22 cellular contexts compared by ENCODE assay signal in genomic region chr3:48413611-48414010, GRCh38. TPM values are rescaled to one million over a fixed set of nuclear protein-coding genes. Genes with fewer than 3 reads are reported as not detected.
DNase-seq lines count a peak whose midpoint lies in the region; ATAC-seq, FAIRE-seq and TF ChIP-seq lines count a peak whose summit lies in the region.
"Had no signal": no experiment of that assay in that cellular context is flagged by ENCODE, and none has a peak within 500 bp of the region (broad histone marks: within the 10 kb centered on the region; RNA-seq: fewer than 3 reads in every experiment).

No MANE protein-coding gene starts in this region.

- no peaks in the 10 kb centered on the region for H3K27me3 ChIP-seq in esophagus (ENCODE audit: control insufficient read depth in 1 of 2, insufficient read depth in 2 of 2, low read length in 2 of 2)
- no peaks in the 10 kb centered on the region for H3K27me3 ChIP-seq in rectal smooth muscle tissue (ENCODE audit: control insufficient read depth, insufficient read depth, low read length)
- H3K27me3 ChIP-seq: BLaER1 treated with 17β-estradiol and CSF1 and Interleukin-3, amounts not matched to agents 10 nM and 100 nM; ovary had no signal

- peaks cover 0 to 2% of the 10 kb centered on the region in 2 donors for H3K9me3 ChIP-seq in esophagus (ENCODE audit: control insufficient read depth in 2 of 2, insufficient read depth in 1 of 2, low read depth in 1 of 2, low read length in 1 of 2)
- H3K9me3 ChIP-seq: BLaER1 treated with 17β-estradiol and CSF1 and Interleukin-3, amounts not matched to agents 10 nM and 100 nM; ovary had no signal

- H3K36me3 ChIP-seq in esophagus (ENCODE audit: control insufficient read depth in 2 of 2, insufficient read depth in 2 of 2, low read length in 1 of 2) (peaks cover 25 to 94% of the 10 kb centered on the region in 2 donors), rectal smooth muscle tissue (ENCODE audit: control insufficient read depth, insufficient read depth, low read length) (peaks cover 53% of the 10 kb centered on the region)
- H3K36me3 ChIP-seq: ovary had no signal

- no peak for FAIRE-seq in urothelium cell line (lab: Jason Lieb, UNC)
- FAIRE-seq: D721Med, RCC 7860 had no signal

- H3K4me3 ChIP-seq in esophagus (ENCODE audit: low read depth in 1 of 2, low read length in 2 of 2): no peak overlapping the region
- H3K4me3 ChIP-seq in rectal smooth muscle tissue (ENCODE audit: low read length): no peak overlapping the region
- H3K4me3 ChIP-seq: BLaER1 treated with 17β-estradiol and CSF1 and Interleukin-3, amounts not matched to agents 10 nM and 100 nM; ovary; SK-N-MC had no signal

- TF ChIP-seq CTCF in RWPE1 (conservative IDR thresholded peaks at IDR 0.05; ENCODE audit: low read depth): no peak

- CTCF ChIA-PET in RWPE1 (lab: Yijun Ruan, JAX): no interaction called here

- peak overlapping the region; percentile 99 for H3K27ac ChIP-seq in RWPE1
- peak overlapping the region; percentile 70 for H3K27ac ChIP-seq in esophagus (ENCODE audit: low read depth in 2 of 2, low read length in 1 of 2)
- peak overlapping the region; percentile 38 for H3K27ac ChIP-seq in rectal smooth muscle tissue (ENCODE audit: low read depth, low read length)
- H3K27ac ChIP-seq: BLaER1 treated with 17β-estradiol and CSF1 and Interleukin-3, amounts not matched to agents 10 nM and 100 nM; ovary; SK-N-MC had no signal

- WGBS in esophagus, 2 donors: 67 to 81% methylated on average over 14 of the region's 14 CpGs

- H3K4me1 ChIP-seq in esophagus (ENCODE audit: control insufficient read depth in 2 of 2, insufficient read depth in 2 of 2, low read length in 1 of 2): peaks cover 4 to 19% of the 10 kb centered on the region in 2 donors
- no peaks in the 10 kb centered on the region for H3K4me1 ChIP-seq in rectal smooth muscle tissue (ENCODE audit: control insufficient read depth, insufficient read depth, low read length)
- H3K4me1 ChIP-seq: BLaER1 treated with 17β-estradiol and CSF1 and Interleukin-3, amounts not matched to agents 10 nM and 100 nM had no signal

- H3K9ac ChIP-seq in rectal smooth muscle tissue (ENCODE audit: low read length): no peak overlapping the region

- POLR2A ChIA-PET in RWPE1 (lab: Yijun Ruan, JAX; ENCODE audit: low non-redundant PET): no interaction called here

- no peak for DNase-seq in RWPE1 (ENCODE audit: low spot score)
- DNase-seq in urothelium cell line (ENCODE audit: low spot score): no peak
- no peak for DNase-seq in GM19240 (ENCODE audit: insufficient read length, low spot score)
- DNase-seq: ACHN; activated CD4-positive, alpha-beta T cell treated with anti-CD3 and anti-CD28 coated beads for 48 hours; activated naive CD4-positive, alpha-beta T cell treated with anti-CD3 and anti-CD28 coated beads, Interleukin-2, amount 10 ng/mL, durations not matched to agents 7 days and 5 days; activated T-cell treated with anti-CD3 and anti-CD28 coated beads, Interleukin-2, amount 50 U/mL, for 72 hours; central memory CD4-positive, alpha-beta T cell; foreskin melanocyte; Karpas-422; NCI-H187; NCI-H526 had no signal

- ATAC-seq in GM19023 (IDR thresholded peaks at IDR 0.05; ENCODE audit: unreplicated experiment): no peak
- ATAC-seq: activated T-cell treated with anti-CD3 and anti-CD28 coated beads, Interleukin-2, amount 50 U/mL, for 72 hours; naive thymus-derived CD4-positive, alpha-beta T cell; sciatic nerve had no signal

RNA-seq across cellular contexts. Expression of gene PLXNB1, which starts 16.3 kb away (rescaled TPM):
- 100 to 1,000 TPM in 1 of 2 donors, 10 to 100 TPM in 1; 73.4 to 298 TPM for polyA plus RNA-seq in esophagus
- polyA plus RNA-seq: naive thymus-derived CD4-positive, alpha-beta T cell had no signal

RNA-seq across cellular contexts. Expression of gene CCDC51, which starts 26.3 kb away (rescaled TPM):
- 10 to 100 TPM in 1 of 2 donors, 1 to 10 TPM in 1; 7.0 to 15.5 TPM for polyA plus RNA-seq in esophagus

RNA-seq across cellular contexts. Expression of gene TMA7, which starts 26.4 kb away (rescaled TPM):
- 100 to 1,000 TPM; 364 to 613 TPM for polyA plus RNA-seq in esophagus

RNA-seq across cellular contexts. Expression of gene ATRIP, which starts 32.9 kb away (rescaled TPM):
- polyA plus RNA-seq in esophagus: 1 to 10 TPM; 4.9 to 5.7 TPM

RNA-seq across cellular contexts. Expression of gene FBXW12, which starts 41.6 kb away (rescaled TPM):
- polyA plus RNA-seq in esophagus: under 1 TPM in 1 of 2 donors, not detected in 1; 0.08 TPM
- polyA plus RNA-seq: naive thymus-derived CD4-positive, alpha-beta T cell had no signal

Comparison
In these comparisons a context has a peak if more than half of its experiments do, and no peak if none do; other contexts are left out.
1. H3K27ac ChIP-seq: peak in every context shown above with its lines; median percentile 99 in RWPE1; 70 in esophagus; 38 in rectal smooth muscle tissue.